Comparison of ENCODE assay signal across 11 cellular contexts in the genomic region with DNA sequence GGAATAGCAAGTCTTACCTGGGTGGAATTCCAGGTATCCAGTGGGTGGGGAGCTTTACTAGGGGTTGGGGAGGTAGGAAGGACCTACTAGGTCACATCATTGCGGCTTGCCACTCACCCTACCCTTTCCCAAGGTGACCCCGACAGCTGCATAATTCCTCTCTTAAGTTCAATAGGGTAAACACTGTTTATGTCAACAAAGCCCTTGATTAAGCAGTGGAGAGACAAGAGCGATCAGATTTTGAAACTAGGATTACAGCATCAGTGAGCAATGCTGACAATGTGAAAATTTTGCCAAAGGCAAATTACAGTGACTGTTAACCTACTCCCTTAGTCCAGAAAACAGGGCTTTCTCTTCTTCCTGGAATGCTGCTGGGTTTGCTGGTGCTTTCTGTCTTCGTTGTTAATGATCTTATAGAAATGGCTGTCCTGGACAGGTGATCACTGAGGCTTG. TPM values are rescaled to one million over a fixed set of nuclear protein-coding genes. Genes with fewer than 3 reads are reported as not detected.
DNase-seq lines count a peak whose midpoint lies in the region; FAIRE-seq lines count a peak whose summit lies in the region.
"Had no signal": no experiment of that assay in that cellular context is flagged by ENCODE, and none has a peak within 500 bp of the region (broad histone marks: within the 10 kb centered on the region; RNA-seq: fewer than 3 reads in every experiment).

No MANE protein-coding gene starts in this region.

- H3K27ac ChIP-seq in small intestine (ENCODE audit: low read depth in 1 of 2, low read length in 1 of 2): peak overlapping the region in 1 of 2 donors; percentile 35
- no peak overlapping the region for H3K27ac ChIP-seq in effector memory CD4-positive, alpha-beta T cell (ENCODE audit: insufficient read depth, low read length, poor library complexity, severe bottlenecking)
- H3K27ac ChIP-seq: cardiac muscle cell had no signal

- WGBS in small intestine, 3 donors: 20 to 42% (median 21%) methylated on average over 4 of the region's 4 CpGs

- in situ Hi-C loops in SK-MEL-5 (cut with HindIII; ENCODE audit: low pct_unique_long_range_greater_than_20kb, low sequenced_read_pairs): no loop called here

- peaks cover 0 to 7% of the 10 kb centered on the region in 2 donors for H3K36me3 ChIP-seq in small intestine (ENCODE audit: control insufficient read depth in 2 of 2, insufficient read depth in 2 of 2, low read length in 2 of 2)
- H3K36me3 ChIP-seq in effector memory CD4-positive, alpha-beta T cell (ENCODE audit: control insufficient read depth, insufficient read depth, low read length): no peaks in the 10 kb centered on the region
- H3K36me3 ChIP-seq: cardiac muscle cell had no signal

- H3K4me3 ChIP-seq in small intestine (ENCODE audit: low read depth in 1 of 2, low read length in 2 of 2): no peak overlapping the region
- no peak overlapping the region for H3K4me3 ChIP-seq in effector memory CD4-positive, alpha-beta T cell (ENCODE audit: insufficient read depth, low read depth, low read length, poor library complexity, severe bottlenecking)
- H3K4me3 ChIP-seq: cardiac muscle cell had no signal

- FAIRE-seq in small intestine (lab: Jason Lieb, UNC): no peak

- H3K4me1 ChIP-seq in small intestine (ENCODE audit: control insufficient read depth in 2 of 2, insufficient read depth in 1 of 2, low read depth in 1 of 2, low read length in 1 of 2): peaks cover 4 to 14% of the 10 kb centered on the region in 2 donors
- no peaks in the 10 kb centered on the region for H3K4me1 ChIP-seq in effector memory CD4-positive, alpha-beta T cell (ENCODE audit: control insufficient read depth, insufficient read depth, low read length, poor library complexity, severe bottlenecking)

- H3K9me3 ChIP-seq in small intestine (ENCODE audit: control insufficient read depth, low read depth): no peaks in the 10 kb centered on the region
- no peaks in the 10 kb centered on the region for H3K9me3 ChIP-seq in effector memory CD4-positive, alpha-beta T cell (ENCODE audit: control insufficient read depth, low read length)

- peak; percentile 39 for DNase-seq in HCEC 1CT
- peak; percentile 18 for DNase-seq in SK-MEL-5 (ENCODE audit: low read depth, low spot score)
- peak; percentile 68 for DNase-seq in foreskin melanocyte
- peak; percentile 59 for DNase-seq in small intestine
- no peak for DNase-seq in NCI-H345 treated with DMSO at 0.1 percent for 48 hours (lab: John Stamatoyannopoulos, UW; ENCODE audit: unreplicated experiment)
- no peak for DNase-seq in NAMALWA (ENCODE audit: low spot score)
- no peak for DNase-seq in effector memory CD4-positive, alpha-beta T cell
- no peak for DNase-seq in HuH-7 (ENCODE audit: low spot score)
- DNase-seq: activated CD8-positive, alpha-beta memory T cell treated with anti-CD3 and anti-CD28 coated beads, Interleukin-2, amount 50 U/mL, for 48 hours; NK-92 treated with Interleukin-12 subunit alpha and Interleukin-12 subunit beta, amount 100 ng/mL, for 24 hours had no signal

- no peaks in the 10 kb centered on the region for H3K27me3 ChIP-seq in small intestine (ENCODE audit: control insufficient read depth in 2 of 2, insufficient read depth in 2 of 2, low read length in 2 of 2)
- H3K27me3 ChIP-seq in effector memory CD4-positive, alpha-beta T cell (replicated peaks; ENCODE audit: control insufficient read depth, insufficient read depth, low read length, poor library complexity, severe bottlenecking): no peaks in the 10 kb centered on the region
- H3K27me3 ChIP-seq: cardiac muscle cell had no signal

RNA-seq across cellular contexts. Expression of gene SLC19A3, which starts 14.5 kb away (rescaled TPM):
- 1.4 and 1.6 TPM in 2 replicates for total RNA-seq in SK-MEL-5 (2014; rRNA removed; shearing (Covaris generic))
- polyA plus RNA-seq in SK-MEL-5 (2015; cell fraction: cytosol; rRNA removed): 1.0 and 1.4 TPM in 2 replicates
- polyA plus RNA-seq in SK-MEL-5 (2015; cell fraction: nucleus; rRNA removed): 2.5 and 6.4 TPM in 2 replicates
- polyA plus RNA-seq in small intestine: 1 to 10 TPM; 4.0 to 8.4 (median 7.0) TPM

RNA-seq across cellular contexts. Expression of gene SCYGR6, which starts 21.3 kb away (rescaled TPM):
- not detected in 2 replicates for total RNA-seq in SK-MEL-5 (2014; rRNA removed; shearing (Covaris generic))
- polyA plus RNA-seq in SK-MEL-5 (2015; cell fraction: cytosol; rRNA removed): not detected in 2 replicates
- not detected in 2 replicates for polyA plus RNA-seq in SK-MEL-5 (2015; cell fraction: nucleus; rRNA removed)
- polyA plus RNA-seq in small intestine: not detected
- total RNA-seq: cardiac muscle cell had no signal
- polyA plus RNA-seq: cardiac muscle cell had no signal

RNA-seq across cellular contexts. Expression of gene SCYGR7, which starts 24.8 kb away (rescaled TPM):
- not detected in 2 replicates for total RNA-seq in SK-MEL-5 (2014; rRNA removed; shearing (Covaris generic))
- polyA plus RNA-seq in SK-MEL-5 (2015; cell fraction: cytosol; rRNA removed): not detected in 2 replicates
- polyA plus RNA-seq in SK-MEL-5 (2015; cell fraction: nucleus; rRNA removed): not detected in 2 replicates
- not detected for polyA plus RNA-seq in small intestine
- total RNA-seq: cardiac muscle cell had no signal
- polyA plus RNA-seq: cardiac muscle cell had no signal

RNA-seq across cellular contexts. Expression of gene SCYGR5, which starts 36.7 kb away (rescaled TPM):
- total RNA-seq in SK-MEL-5 (2014; rRNA removed; shearing (Covaris generic)): not detected in 2 replicates
- polyA plus RNA-seq in SK-MEL-5 (2015; cell fraction: cytosol; rRNA removed): not detected in 2 replicates
- polyA plus RNA-seq in SK-MEL-5 (2015; cell fraction: nucleus; rRNA removed): not detected in 2 replicates
- polyA plus RNA-seq in small intestine: not detected
- total RNA-seq: cardiac muscle cell had no signal
- polyA plus RNA-seq: cardiac muscle cell had no signal

RNA-seq across cellular contexts. Expression of gene SCYGR8, which starts 42.4 kb away (rescaled TPM):
- total RNA-seq in SK-MEL-5 (2014; rRNA removed; shearing (Covaris generic)): not detected in 2 replicates
- not detected in 2 replicates for polyA plus RNA-seq in SK-MEL-5 (2015; cell fraction: cytosol; rRNA removed)
- polyA plus RNA-seq in SK-MEL-5 (2015; cell fraction: nucleus; rRNA removed): not detected in 2 replicates
- not detected for polyA plus RNA-seq in small intestine
- total RNA-seq: cardiac muscle cell had no signal
- polyA plus RNA-seq: cardiac muscle cell had no signal

Comparison
In these comparisons a context has a peak if more than half of its experiments do, and no peak if none do; other contexts are left out.
1. DNase-seq: peak in HCEC 1CT (single experiment), SK-MEL-5 (single experiment), foreskin melanocyte (single experiment) and small intestine (single experiment); none in NCI-H345 treated with DMSO at 0.1 percent for 48 hours (single experiment), NAMALWA (single experiment), effector memory CD4-positive, alpha-beta T cell (0 of 3) and HuH-7 (single experiment).